ENCODE assay signal across 9 cellular contexts in genomic region chr15:65054333-65055200, GRCh38. TPM values are rescaled to one million over a fixed set of nuclear protein-coding genes. Genes with fewer than 3 reads are reported as not detected.
A peak's percentile ranks its signal among the peaks of the same experiment; 100 is the strongest.
DNase-seq lines count a peak whose midpoint lies in the region; ATAC-seq and TF ChIP-seq lines count a peak whose summit lies in the region.
"Had no signal": no experiment of that assay in that cellular context is flagged by ENCODE, and none has a peak within 500 bp of the region (broad histone marks: within the 10 kb centered on the region; RNA-seq: fewer than 3 reads in every experiment).

No MANE protein-coding gene starts in this region.

- intact Hi-C loops in colonic mucosa (cut with DNase I) = loop anchor here (2.0 to 10.0 kb wide), 2 partner anchors 46 to 130 kb away; partner anchors contain the start of gene CLPX

- peaks cover 15% of the 10 kb centered on the region for H3K4me1 ChIP-seq in colonic mucosa
- H3K4me1 ChIP-seq in liver (ENCODE audit: control insufficient read depth in 4 of 4, insufficient read depth in 4 of 4, low read length in 3 of 4) = peaks cover 0 to 11% (median 10%) of the 10 kb centered on the region in 4 donors

- in situ Hi-C loops in GM13976 (cut with MboI; ENCODE audit: low sequenced_read_pairs, unreplicated experiment) = no loop called here

- no peak overlapping the region for H3K4me3 ChIP-seq in colonic mucosa
- H3K4me3 ChIP-seq in liver (ENCODE audit: low read depth in 1 of 3, low read length in 3 of 3) = no peak overlapping the region
- H3K4me3 ChIP-seq: skin epidermis had no signal

- H3K27ac ChIP-seq in colonic mucosa (peak overlapping the region; percentile 36), liver (ENCODE audit: low read depth in 1 of 2, low read length in 2 of 2) (no peak overlapping the region)

- H3K9me3 ChIP-seq in colonic mucosa (no peaks in the 10 kb centered on the region), liver (ENCODE audit: control insufficient read depth in 4 of 4, low read length in 3 of 4) (no peaks in the 10 kb centered on the region)

- H3K36me3 ChIP-seq in colonic mucosa (no peaks in the 10 kb centered on the region), liver (ENCODE audit: control insufficient read depth in 4 of 4, insufficient read depth in 3 of 4, low read depth in 1 of 4, low read length in 3 of 4) (no peaks in the 10 kb centered on the region)

- WGBS in liver = 68% methylated on average over 26 of the region's 26 CpGs

- TF ChIP-seq RAD21 in liver (IDR thresholded peaks at IDR 0.05) = peak; percentile 99

- no peaks in the 10 kb centered on the region for H3K27me3 ChIP-seq in colonic mucosa
- H3K27me3 ChIP-seq in liver (ENCODE audit: control insufficient read depth in 4 of 4, insufficient read depth in 4 of 4, low read length in 3 of 4) = no peaks in the 10 kb centered on the region

- DNase-seq in AG08395 (ENCODE audit: low spot score) = peak; percentile 87
- peak; percentile 87 for DNase-seq in GM13976 (ENCODE audit: low spot score)
- DNase-seq in NCI-H2171 (lab: John Stamatoyannopoulos, UW) = peak; percentile 21
- DNase-seq in activated CD4-positive, CD25-positive, alpha-beta regulatory T cell treated with anti-CD3 and anti-CD28 coated beads, Interleukin-2, amount 50 U/mL, for 72 hours = peak; percentile 54
- DNase-seq in colonic mucosa = peak; percentile 78
- DNase-seq in stimulated activated CD4-positive, alpha-beta T cell treated with anti-CD3 and anti-CD28 coated beads, TNF-alpha, amount 100 ng/mL, for 4 hours (ENCODE audit: low read depth in 3 of 3) = peak in 2 of 3 experiments; percentile 13 to 28

- ATAC-seq in GM19395 (IDR thresholded peaks at IDR 0.05; ENCODE audit: unreplicated experiment) = no peak

- TF ChIP-seq CTCF in GM13976 (IDR thresholded peaks at IDR 0.05; ENCODE audit: borderline replicate concordance, control extremely low read depth, extremely low read depth, insufficient read depth, missing control alignments) = peak; percentile 80
- TF ChIP-seq CTCF in colonic mucosa (IDR thresholded peaks at IDR 0.05) = peak; percentile 94
- peak; percentile 97 for TF ChIP-seq CTCF in liver (IDR thresholded peaks at IDR 0.05; ENCODE audit: low read depth, low read length, missing input control)

- H3K9ac ChIP-seq in colonic mucosa (ENCODE audit: low read depth in 2 of 2, low read length in 2 of 2) (no peak overlapping the region), liver (ENCODE audit: low read depth in 1 of 2, low read length in 2 of 2) (peak overlapping the region in 1 of 2 donors; percentile 8)

TF ChIP-seq in liver, 16 proteins besides CTCF, POLR2A, EP300 and RAD21:
- peak in 1 of 2 donors; percentile 36 for TF ChIP-seq RXRA (IDR thresholded peaks at IDR 0.05)
- TF ChIP-seq YY1 (IDR thresholded peaks at IDR 0.05) = no peak
- TF ChIP-seq HNF4A (conservative IDR thresholded peaks at IDR 0.05) = peak in 1 of 2 donors; percentile 17

RNA-seq across cellular contexts. Expression of gene SLC51B, which starts 9.4 kb away (rescaled TPM):
- total RNA-seq in colonic mucosa (100 to 1,000 TPM in 1 of 2 donors, 10 to 100 TPM in 1; 73.1 to 102 TPM), liver (1 to 10 TPM in 1 of 2 donors, under 1 TPM in 1; 0.25 to 2.1 TPM)
- 1 to 10 TPM in 1 of 2 donors, under 1 TPM in 1; 0.33 to 1.9 TPM for polyA plus RNA-seq in liver

RNA-seq across cellular contexts. Expression of gene RASL12, which starts 13.2 kb away (rescaled TPM):
- total RNA-seq in colonic mucosa (1 to 10 TPM; 3.1 to 6.7 TPM), liver (under 1 TPM; 0.70 to 0.92 TPM)
- polyA plus RNA-seq in liver = under 1 TPM; 0.50 to 0.57 TPM

RNA-seq across cellular contexts. Expression of gene KBTBD13, which starts 22.0 kb away (rescaled TPM):
- total RNA-seq in colonic mucosa (not detected), liver (not detected)
- polyA plus RNA-seq in liver = not detected

RNA-seq across cellular contexts. Expression of gene MTFMT, which starts 25.1 kb away (rescaled TPM):
- total RNA-seq in colonic mucosa = 10 to 100 TPM; 22.1 to 25.9 TPM
- 10 to 100 TPM in 1 of 2 donors, 1 to 10 TPM in 1; 6.8 to 14.7 TPM for total RNA-seq in liver
- 1 to 10 TPM; 8.1 to 8.7 TPM for polyA plus RNA-seq in liver

Comparison
In these comparisons a context has a peak if more than half of its experiments do, and no peak if none do; other contexts are left out.
1. DNase-seq: peak in every context shown above with its lines; median percentile 87 in AG08395; 87 in GM13976; 78 in colonic mucosa; 54 in activated CD4-positive, CD25-positive, alpha-beta regulatory T cell treated with anti-CD3 and anti-CD28 coated beads, Interleukin-2, amount 50 U/mL, for 72 hours; 21 in NCI-H2171; 20 in stimulated activated CD4-positive, alpha-beta T cell treated with anti-CD3 and anti-CD28 coated beads, TNF-alpha, amount 100 ng/mL, for 4 hours.
2. RNA of gene SLC51B, which starts 9.4 kb away (total RNA-seq): 73.1 to 102 TPM in colonic mucosa; 0.25 to 2.1 TPM in liver; every median in the first group is over 10 times any median in the second.
3. Peak in every context shown above with its lines, with median percentiles within 50 percentile points of each other: CTCF ChIP-seq.